18 cellular contexts compared by ENCODE assay signal in the genomic region with DNA sequence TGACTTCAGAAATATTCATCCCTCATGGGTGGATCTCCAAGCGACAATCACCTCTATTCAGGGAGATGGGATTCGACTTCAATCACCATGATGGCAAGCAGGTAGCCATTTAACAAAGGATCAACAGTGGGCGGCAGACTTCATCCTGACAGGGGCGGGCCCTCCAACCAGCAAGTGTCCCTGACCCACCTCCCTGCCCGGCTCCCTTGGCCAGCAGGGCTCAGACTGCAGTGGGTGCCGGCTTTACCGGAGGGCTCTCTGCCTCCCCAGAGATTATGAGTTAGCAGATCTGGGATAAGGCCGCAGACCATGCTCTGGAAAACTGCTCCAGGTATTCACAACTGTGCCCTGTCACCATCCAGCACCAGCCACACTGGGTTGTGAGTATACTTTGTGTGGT. TPM values are rescaled to one million over a fixed set of nuclear protein-coding genes. Genes with fewer than 3 reads are reported as not detected.
DNase-seq lines count a peak whose midpoint lies in the region; ATAC-seq, FAIRE-seq and TF ChIP-seq lines count a peak whose summit lies in the region.
"Had no signal": no experiment of that assay in that cellular context is flagged by ENCODE, and none has a peak within 500 bp of the region (broad histone marks: within the 10 kb centered on the region; RNA-seq: fewer than 3 reads in every experiment).

No MANE protein-coding gene starts in this region.

- no peak for TF ChIP-seq POLR2A in breast epithelium (IDR thresholded peaks at IDR 0.05)
- no peak for TF ChIP-seq POLR2A in HCT116 (IDR thresholded peaks at IDR 0.05; ENCODE audit: borderline replicate concordance, extremely low read depth, insufficient read depth, insufficient read length)

- in situ Hi-C loops in mammary epithelial cell (cut with MboI; ENCODE audit: low sequenced_read_pairs in 2 of 2) = no loop called here

- peak overlapping the region; percentile 8 for H3K27ac Mint-ChIP-seq in neural crest cell (ENCODE audit: unreplicated experiment)
- no peak overlapping the region for H3K27ac Mint-ChIP-seq in endothelial cell (ENCODE audit: unreplicated experiment)
- H3K27ac Mint-ChIP-seq: HFFc6 had no signal

- no peaks in the 10 kb centered on the region for H3K36me3 ChIP-seq in mammary epithelial cell (ENCODE audit: insufficient read depth, low read length)
- H3K36me3 ChIP-seq in breast epithelium = no peaks in the 10 kb centered on the region
- H3K36me3 ChIP-seq in HCT116 (ENCODE audit: control insufficient read depth in 1 of 2, insufficient read depth in 2 of 2, low read length in 2 of 2) = no peaks in the 10 kb centered on the region
- H3K36me3 ChIP-seq in kidney (ENCODE audit: control insufficient read depth in 1 of 2, insufficient read depth in 2 of 2, low read length in 2 of 2) = no peaks in the 10 kb centered on the region
- H3K36me3 ChIP-seq: HAP-1 had no signal

- DNase-seq in mammary epithelial cell = no peak
- DNase-seq in breast epithelium (ENCODE audit: low spot score in 2 of 2) = no peak
- DNase-seq in HCT116 (ENCODE audit: low read depth, low spot score) = no peak
- DNase-seq in epithelial cell of prostate (ENCODE audit: low read depth, low spot score) = no peak
- no peak for DNase-seq in neural crest cell (ENCODE audit: low read depth, low spot score)
- no peak for DNase-seq in endothelial cell (ENCODE audit: low spot score)
- no peak for DNase-seq in kidney
- DNase-seq: CD4-positive, alpha-beta memory T cell; DMS79; GOT3; KBM-7 had no signal

- H3K4me1 Mint-ChIP-seq in neural crest cell (no peaks in the 10 kb centered on the region), endothelial cell (ENCODE audit: unreplicated experiment) (peaks cover 20% of the 10 kb centered on the region)
- H3K4me1 Mint-ChIP-seq: CD4-positive, alpha-beta memory T cell had no signal

- POLR2A ChIA-PET in HCT116 (lab: Charles Lee) = no interaction called here

- BruUV-seq in mammary epithelial cell (replicated peaks; lab: Mats Ljungman, UMichigan) (no TSS peak), HCT116 (replicated peaks; lab: Mats Ljungman, UMichigan) (no TSS peak)

- H3K27ac ChIP-seq in mammary epithelial cell (ENCODE audit: insufficient read depth, low read depth, low read length) (peak overlapping the region; percentile 54), breast epithelium (no peak overlapping the region), HCT116 (ENCODE audit: low read depth, low read length) (no peak overlapping the region), epithelial cell of prostate (peak overlapping the region; percentile 69), kidney (ENCODE audit: low read depth in 2 of 2, low read length in 2 of 2) (no peak overlapping the region)
- H3K27ac ChIP-seq: 22Rv1, C4-2B, HL-60 had no signal

- no peaks in the 10 kb centered on the region for H3K9me3 Mint-ChIP-seq in neural crest cell
- no peaks in the 10 kb centered on the region for H3K9me3 Mint-ChIP-seq in endothelial cell (ENCODE audit: unreplicated experiment)
- H3K9me3 Mint-ChIP-seq: CD4-positive, alpha-beta memory T cell had no signal

- H3K27me3 ChIP-seq in mammary epithelial cell (ENCODE audit: insufficient read depth, low read length) (no peaks in the 10 kb centered on the region), breast epithelium (no peaks in the 10 kb centered on the region), HCT116 (ENCODE audit: insufficient read depth, low read length) (no peaks in the 10 kb centered on the region)

- dilution Hi-C loops in mammary epithelial cell (cut with HindIII; ENCODE audit: low sequenced_read_pairs) = no loop called here

- peaks cover 24% of the 10 kb centered on the region for H3K4me1 ChIP-seq in mammary epithelial cell (ENCODE audit: insufficient read depth, low read length)
- no peaks in the 10 kb centered on the region for H3K4me1 ChIP-seq in breast epithelium
- peaks cover 19 to 24% of the 10 kb centered on the region in 2 experiments for H3K4me1 ChIP-seq in HCT116 (ENCODE audit: control insufficient read depth in 1 of 2, insufficient read depth in 2 of 2, low read length in 2 of 2)
- H3K4me1 ChIP-seq in kidney (ENCODE audit: control insufficient read depth in 1 of 2, insufficient read depth in 1 of 2, low read depth in 1 of 2, low read length in 2 of 2) = no peaks in the 10 kb centered on the region
- H3K4me1 ChIP-seq: HAP-1 had no signal

- H3K4me2 ChIP-seq in mammary epithelial cell (ENCODE audit: insufficient read depth, low read depth, low read length) = no peak overlapping the region
- H3K4me2 ChIP-seq in HCT116 (ENCODE audit: low read length) = peak overlapping the region; percentile 63

- H3K36me3 Mint-ChIP-seq in neural crest cell (ENCODE audit: low read depth) (peaks cover 2% of the 10 kb centered on the region), endothelial cell (ENCODE audit: low read depth, unreplicated experiment) (peaks cover 3% of the 10 kb centered on the region)
- H3K36me3 Mint-ChIP-seq: CD4-positive, alpha-beta memory T cell had no signal

- FAIRE-seq in kidney (lab: Jason Lieb, UNC) = no peak
- FAIRE-seq: GM12878 had no signal

- H3K9ac ChIP-seq in mammary epithelial cell (ENCODE audit: insufficient read depth, low read length) (peak overlapping the region; percentile 35), HCT116 (ENCODE audit: low read length) (no peak overlapping the region), kidney (ENCODE audit: low read length in 2 of 2) (no peak overlapping the region)

- H3K9me2 ChIP-seq in HCT116 (ENCODE audit: insufficient read depth) = no peaks in the 10 kb centered on the region

- intact Hi-C loops in mammary epithelial cell (cut with micrococcal nuclease) = loop anchor here (2.0 kb wide), 1 partner anchor 42 kb away; no protein-coding TSS in a partner anchor
- intact Hi-C loops in breast epithelium (cut with DNase I; ENCODE audit: low total_unique reads) = no loop called here
- intact Hi-C loops in HCT116 (cut with micrococcal nuclease) = no loop called here
- intact Hi-C loops in kidney (cut with DNase I) = no loop called here

- H3K27me3 Mint-ChIP-seq in neural crest cell (ENCODE audit: low read depth) = no peaks in the 10 kb centered on the region
- peaks cover 5% of the 10 kb centered on the region for H3K27me3 Mint-ChIP-seq in endothelial cell (ENCODE audit: unreplicated experiment)
- H3K27me3 Mint-ChIP-seq: CD4-positive, alpha-beta memory T cell had no signal

- H3K9me3 ChIP-seq in mammary epithelial cell (replicated peaks; ENCODE audit: insufficient read depth, low read length) (no peaks in the 10 kb centered on the region), breast epithelium (no peaks in the 10 kb centered on the region), HCT116 (ENCODE audit: control insufficient read depth in 1 of 2, insufficient read depth in 1 of 2, low read depth in 1 of 2, low read length in 2 of 2) (no peaks in the 10 kb centered on the region), kidney (ENCODE audit: control insufficient read depth in 1 of 2, low read length in 2 of 2) (no peaks in the 10 kb centered on the region)
- H3K9me3 ChIP-seq: HAP-1 had no signal

- RAD21 ChIA-PET in HCT116 (lab: Charles Lee; ENCODE audit: low non-redundant PET in 1 of 2, low total read pairs in 2 of 2, uncharacterized antibody in 2 of 2, unreplicated experiment in 2 of 2) = no interaction called here

- no peak overlapping the region for H2AFZ ChIP-seq in mammary epithelial cell (ENCODE audit: low read depth, low read length)
- H2AFZ ChIP-seq in HCT116 (ENCODE audit: low read depth, low read length, poor library complexity, severe bottlenecking) = no peak overlapping the region

- ATAC-seq in HCT116 (no peak), HG03039 (IDR thresholded peaks at IDR 0.05; ENCODE audit: unreplicated experiment) (no peak)
- ATAC-seq: GM12878 had no signal

- H4K20me1 ChIP-seq in mammary epithelial cell (ENCODE audit: insufficient read depth, low read length) = no peaks in the 10 kb centered on the region
- H4K20me1 ChIP-seq in HCT116 (ENCODE audit: insufficient read depth) = no peaks in the 10 kb centered on the region

- H3K4me3 ChIP-seq in mammary epithelial cell (replicated peaks in 1 of 3; ENCODE audit: insufficient read depth in 1 of 3, low read depth in 2 of 3, low read length in 3 of 3) = no peak overlapping the region
- H3K4me3 ChIP-seq in breast epithelium = no peak overlapping the region
- H3K4me3 ChIP-seq in HCT116 (replicated peaks in 1 of 2; ENCODE audit: low read depth in 1 of 2, low read length in 2 of 2) = no peak overlapping the region
- no peak overlapping the region for H3K4me3 ChIP-seq in kidney (ENCODE audit: low read length in 2 of 2)
- H3K4me3 ChIP-seq: GM12878, HAP-1 had no signal

- CTCF ChIA-PET in mammary epithelial cell (lab: Charles Lee; ENCODE audit: low non-redundant PET) (interaction anchor here (0.7 kb wide), 1 partner anchor 811 kb away, joined by 3 read pairs; no protein-coding TSS in a partner anchor), HCT116 (lab: Charles Lee) (no interaction called here)

- TF ChIP-seq CTCF in mammary epithelial cell (conservative IDR thresholded peaks at IDR 0.05 in 1 of 2, IDR thresholded peaks at IDR 0.05 in 1 of 2; ENCODE audit: extremely low read depth in 1 of 2, insufficient read depth in 1 of 2, low read depth in 1 of 2, low read length in 2 of 2) = no peak
- TF ChIP-seq CTCF in breast epithelium (IDR thresholded peaks at IDR 0.05) = no peak
- TF ChIP-seq CTCF in HCT116 (IDR thresholded peaks at IDR 0.05 in 2 of 3, conservative IDR thresholded peaks at IDR 0.05 in 1 of 3; ENCODE audit: borderline replicate concordance in 1 of 3, insufficient read depth in 1 of 3, low read depth in 2 of 3, low read length in 2 of 3) = no peak
- TF ChIP-seq CTCF in neural crest cell (conservative IDR thresholded peaks at IDR 0.05) = no peak
- TF ChIP-seq CTCF in endothelial cell (IDR thresholded peaks at IDR 0.05; ENCODE audit: unreplicated experiment) = no peak
- TF ChIP-seq CTCF in kidney (IDR thresholded peaks at IDR 0.05; ENCODE audit: borderline replicate concordance, extremely low read depth, insufficient read depth) = no peak

- WGBS in mammary epithelial cell (ENCODE audit: low coverage, missing lambda C conversion rate) = 98% methylated on average over 5 of the region's 8 CpGs

- TF ChIP-seq RAD21 in HCT116 (IDR thresholded peaks at IDR 0.05; ENCODE audit: low read depth) = no peak

- H3K79me2 ChIP-seq in mammary epithelial cell (ENCODE audit: insufficient read depth, low read length) (peaks cover 4% of the 10 kb centered on the region), HCT116 (ENCODE audit: insufficient read depth, low read length) (no peaks in the 10 kb centered on the region)

- H3K4me3 Mint-ChIP-seq in neural crest cell (no peak overlapping the region), endothelial cell (ENCODE audit: unreplicated experiment) (no peak overlapping the region)
- H3K4me3 Mint-ChIP-seq: CD4-positive, alpha-beta memory T cell; HFFc6 had no signal

TF ChIP-seq in HCT116, 20 proteins besides CTCF, POLR2A, EP300 and RAD21 (continues in another document):
- TF ChIP-seq POLR2AphosphoS5 (IDR thresholded peaks at IDR 0.05; ENCODE audit: low read depth, low read length) = no peak

RNA-seq across cellular contexts. Expression of gene PPP1R3G, which starts 39.4 kb away (rescaled TPM):
- total RNA-seq in mammary epithelial cell (under 1 TPM in 1 of 2 donors, not detected in 1; 0.67 TPM), breast epithelium (1 to 10 TPM; 1.2 to 3.2 (median 1.6) TPM), HCT116 (2021; ENCODE audit: unreplicated experiment) (0.27 TPM), neural crest cell (0.05 and 0.07 TPM in 2 replicates), endothelial cell (ENCODE audit: unreplicated experiment) (0.05 TPM), kidney (1.9 TPM)
- polyA plus RNA-seq in mammary epithelial cell (0.03 TPM), kidney (ENCODE audit: insufficient read depth, low read depth, low replicate concordance) (0.49 TPM)
- not detected for polyA minus RNA-seq in mammary epithelial cell
- 0.30 and 0.31 TPM in 2 replicates for polyA plus RNA-seq in HCT116 (2012)
- total RNA-seq: CD4-positive, alpha-beta memory T cell had no signal
- polyA plus RNA-seq: CD4-positive, alpha-beta memory T cell had no signal

Comparison
In these comparisons a context has a peak if more than half of its experiments do, and no peak if none do; other contexts are left out.
1. H3K27ac ChIP-seq: peak in mammary epithelial cell (single experiment) and epithelial cell of prostate (single experiment); none in breast epithelium (0 of 2), HCT116 (single experiment) and kidney (0 of 2).